Comparison of ENCODE assay signal across 22 cellular contexts in the genomic region with DNA sequence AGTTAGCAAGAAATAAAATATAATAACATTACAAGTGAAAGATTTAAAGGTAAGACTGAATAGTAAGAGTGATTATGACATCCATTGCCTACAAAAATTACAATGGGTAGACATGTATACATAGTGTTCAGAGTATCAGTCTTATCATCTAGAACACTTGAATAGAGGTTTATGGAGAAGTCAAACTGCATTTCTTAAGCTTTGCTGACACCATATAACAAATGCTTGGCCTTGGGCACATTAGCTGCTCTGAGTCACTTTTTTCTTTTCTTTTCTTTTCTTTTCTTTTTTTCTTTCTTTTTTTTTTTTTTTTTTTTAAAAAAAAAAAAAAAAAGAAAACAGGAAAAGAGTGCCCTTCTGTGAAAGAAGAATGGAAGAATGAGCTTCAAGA.
"Had no signal": no experiment of that assay in that cellular context is flagged by ENCODE, and none has a peak within 500 bp of the region (broad histone marks: within the 10 kb centered on the region; RNA-seq: fewer than 3 reads in every experiment).

No MANE protein-coding gene starts in this region.

- H3K27me3 ChIP-seq: adrenal gland, body of pancreas, hepatocyte, right lobe of liver, spleen, testis, upper lobe of left lung had no signal

- H3K27ac Mint-ChIP-seq: activated CD4-positive, alpha-beta memory T cell treated with anti-CD3 and anti-CD28 coated beads for 36 hours; activated CD8-positive, alpha-beta memory T cell treated with anti-CD3 and anti-CD28 coated beads, Interleukin-2, amount 10 ng/mL, durations not matched to agents 7 days and 5 days; activated naive CD4-positive, alpha-beta T cell treated with anti-CD3 and anti-CD28 coated beads, Interleukin-2, amount 10 ng/mL, durations not matched to agents 7 days and 5 days; nephron progenitor cell; stimulated activated naive CD8-positive, alpha-beta T cell treated with anti-CD3 and anti-CD28 coated beads, Interleukin-15, amount 100 ng/mL, for 72 hours had no signal

- H3K36me3 Mint-ChIP-seq: activated CD4-positive, alpha-beta memory T cell treated with anti-CD3 and anti-CD28 coated beads for 36 hours; activated CD8-positive, alpha-beta memory T cell treated with anti-CD3 and anti-CD28 coated beads, Interleukin-2, amount 10 ng/mL, durations not matched to agents 7 days and 5 days; activated naive CD4-positive, alpha-beta T cell treated with anti-CD3 and anti-CD28 coated beads, Interleukin-2, amount 10 ng/mL, durations not matched to agents 7 days and 5 days had no signal

- DNase-seq: activated CD4-positive, alpha-beta memory T cell treated with anti-CD3 and anti-CD28 coated beads for 36 hours; activated CD4-positive, alpha-beta T cell treated with anti-CD3 and anti-CD28 coated beads for 1 hour; activated CD8-positive, alpha-beta memory T cell treated with anti-CD3 and anti-CD28 coated beads, Interleukin-2, amount 10 ng/mL, durations not matched to agents 7 days and 5 days; activated naive CD4-positive, alpha-beta T cell treated with anti-CD3 and anti-CD28 coated beads, Interleukin-2, amount 10 ng/mL, durations not matched to agents 7 days and 5 days; activated T-cell treated with anti-CD3 and anti-CD28 coated beads, Interleukin-2, amount 50 U/mL, for 1 hour; body of pancreas; effector CD4-positive, alpha-beta T cell; left ventricle myocardium superior; nephron progenitor cell; occipital lobe; right lobe of liver; spleen; stimulated activated naive CD8-positive, alpha-beta T cell treated with anti-CD3 and anti-CD28 coated beads, Interleukin-15, amount 100 ng/mL, for 72 hours; testis had no signal

- H3K79me2 ChIP-seq: hepatocyte had no signal

- H3K27me3 Mint-ChIP-seq: activated CD4-positive, alpha-beta memory T cell treated with anti-CD3 and anti-CD28 coated beads for 36 hours; activated CD8-positive, alpha-beta memory T cell treated with anti-CD3 and anti-CD28 coated beads, Interleukin-2, amount 10 ng/mL, durations not matched to agents 7 days and 5 days; activated naive CD4-positive, alpha-beta T cell treated with anti-CD3 and anti-CD28 coated beads, Interleukin-2, amount 10 ng/mL, durations not matched to agents 7 days and 5 days; central memory CD8-positive, alpha-beta T cell; stimulated activated naive CD8-positive, alpha-beta T cell treated with anti-CD3 and anti-CD28 coated beads, Interleukin-15, amount 100 ng/mL, for 72 hours had no signal

- H3K9me3 ChIP-seq: adrenal gland, body of pancreas, prostate gland, right lobe of liver, spleen, testis, upper lobe of left lung had no signal

- H3K4me3 ChIP-seq: adrenal gland, body of pancreas, coronary artery, hepatocyte, prostate gland, right lobe of liver, SK-N-MC, spleen, testis, upper lobe of left lung had no signal

- H3K9me3 Mint-ChIP-seq: activated CD4-positive, alpha-beta memory T cell treated with anti-CD3 and anti-CD28 coated beads for 36 hours; activated naive CD4-positive, alpha-beta T cell treated with anti-CD3 and anti-CD28 coated beads, Interleukin-2, amount 10 ng/mL, durations not matched to agents 7 days and 5 days; nephron progenitor cell; stimulated activated naive CD8-positive, alpha-beta T cell treated with anti-CD3 and anti-CD28 coated beads, Interleukin-15, amount 100 ng/mL, for 72 hours had no signal

- H3K4me3 Mint-ChIP-seq: activated CD4-positive, alpha-beta memory T cell treated with anti-CD3 and anti-CD28 coated beads for 36 hours; activated CD8-positive, alpha-beta memory T cell treated with anti-CD3 and anti-CD28 coated beads, Interleukin-2, amount 10 ng/mL, durations not matched to agents 7 days and 5 days; activated naive CD4-positive, alpha-beta T cell treated with anti-CD3 and anti-CD28 coated beads, Interleukin-2, amount 10 ng/mL, durations not matched to agents 7 days and 5 days; central memory CD8-positive, alpha-beta T cell; nephron progenitor cell; stimulated activated naive CD8-positive, alpha-beta T cell treated with anti-CD3 and anti-CD28 coated beads, Interleukin-15, amount 100 ng/mL, for 72 hours had no signal

- H3K27ac ChIP-seq: adrenal gland, body of pancreas, coronary artery, hepatocyte, prostate gland, right lobe of liver, SK-N-MC, spleen, testis, upper lobe of left lung, VCaP had no signal

- H3K4me1 Mint-ChIP-seq: activated CD8-positive, alpha-beta memory T cell treated with anti-CD3 and anti-CD28 coated beads, Interleukin-2, amount 10 ng/mL, durations not matched to agents 7 days and 5 days; activated naive CD4-positive, alpha-beta T cell treated with anti-CD3 and anti-CD28 coated beads, Interleukin-2, amount 10 ng/mL, durations not matched to agents 7 days and 5 days; central memory CD8-positive, alpha-beta T cell; stimulated activated naive CD8-positive, alpha-beta T cell treated with anti-CD3 and anti-CD28 coated beads, Interleukin-15, amount 100 ng/mL, for 72 hours had no signal

- H2AFZ ChIP-seq: hepatocyte had no signal

- ATAC-seq: activated CD8-positive, alpha-beta memory T cell treated with anti-CD3 and anti-CD28 coated beads, Interleukin-2, amount 10 ng/mL, durations not matched to agents 7 days and 5 days; body of pancreas; left ventricle myocardium superior; right lobe of liver; stimulated activated naive CD8-positive, alpha-beta T cell treated with anti-CD3 and anti-CD28 coated beads, Interleukin-15, amount 100 ng/mL, for 72 hours had no signal

- H3K4me2 ChIP-seq: hepatocyte had no signal

- H3K36me3 ChIP-seq: adrenal gland, prostate gland, right lobe of liver, spleen, upper lobe of left lung had no signal

- H3K4me1 ChIP-seq: body of pancreas, prostate gland, right lobe of liver, spleen, testis, upper lobe of left lung had no signal
